1 cellular context compared by ENCODE assay signal in the genomic region with DNA sequence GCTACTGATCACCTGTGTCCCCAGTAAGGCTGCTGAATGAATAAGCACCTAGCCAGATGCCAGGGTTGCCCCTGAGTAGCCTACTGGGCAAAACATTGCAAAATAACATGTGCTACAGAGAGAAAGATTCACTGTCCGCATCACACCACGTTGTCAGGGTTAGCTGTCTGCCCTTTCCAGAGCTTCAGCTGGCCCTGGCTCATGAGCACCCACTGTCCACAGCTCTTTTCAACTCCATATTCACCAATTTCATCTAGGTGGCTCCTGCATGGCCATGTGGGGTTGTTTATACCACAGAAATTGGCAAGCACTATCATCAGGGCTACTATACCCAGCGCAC.
TF ChIP-seq lines count a peak whose summit lies in the region.

No MANE protein-coding gene starts in this region.

TF ChIP-seq in H1, 55 proteins besides CTCF, POLR2A, EP300 and RAD21:
- no peak for TF ChIP-seq FOSL1 (IDR thresholded peaks at IDR 0.05; ENCODE audit: insufficient read depth, low read depth, low read length)
- TF ChIP-seq PHF8 (conservative IDR thresholded peaks at IDR 0.05; ENCODE audit: low read depth, low read length): no peak
- TF ChIP-seq JUND (IDR thresholded peaks at IDR 0.05; ENCODE audit: low read length): no peak
- TF ChIP-seq ZNF274 (IDR thresholded peaks at IDR 0.05; ENCODE audit: borderline replicate concordance, extremely low read depth, low read length): no peak
- TF ChIP-seq RXRA (IDR thresholded peaks at IDR 0.05; ENCODE audit: insufficient read depth, low read depth, low read length): no peak
- no peak for TF ChIP-seq HDAC2 (IDR thresholded peaks at IDR 0.05; ENCODE audit: borderline replicate concordance in 1 of 2, low read depth in 2 of 2, low read length in 2 of 2)
- no peak for TF ChIP-seq POLR2AphosphoS5 (IDR thresholded peaks at IDR 0.05; ENCODE audit: low read depth, low read length)
- no peak for TF ChIP-seq YY1 (IDR thresholded peaks at IDR 0.05; ENCODE audit: low read depth, low read length)
- no peak for TF ChIP-seq BACH1 (IDR thresholded peaks at IDR 0.05; ENCODE audit: low read length)
- no peak for TF ChIP-seq SUZ12 (IDR thresholded peaks at IDR 0.05; ENCODE audit: low read length)
- TF ChIP-seq, protein P1, sequence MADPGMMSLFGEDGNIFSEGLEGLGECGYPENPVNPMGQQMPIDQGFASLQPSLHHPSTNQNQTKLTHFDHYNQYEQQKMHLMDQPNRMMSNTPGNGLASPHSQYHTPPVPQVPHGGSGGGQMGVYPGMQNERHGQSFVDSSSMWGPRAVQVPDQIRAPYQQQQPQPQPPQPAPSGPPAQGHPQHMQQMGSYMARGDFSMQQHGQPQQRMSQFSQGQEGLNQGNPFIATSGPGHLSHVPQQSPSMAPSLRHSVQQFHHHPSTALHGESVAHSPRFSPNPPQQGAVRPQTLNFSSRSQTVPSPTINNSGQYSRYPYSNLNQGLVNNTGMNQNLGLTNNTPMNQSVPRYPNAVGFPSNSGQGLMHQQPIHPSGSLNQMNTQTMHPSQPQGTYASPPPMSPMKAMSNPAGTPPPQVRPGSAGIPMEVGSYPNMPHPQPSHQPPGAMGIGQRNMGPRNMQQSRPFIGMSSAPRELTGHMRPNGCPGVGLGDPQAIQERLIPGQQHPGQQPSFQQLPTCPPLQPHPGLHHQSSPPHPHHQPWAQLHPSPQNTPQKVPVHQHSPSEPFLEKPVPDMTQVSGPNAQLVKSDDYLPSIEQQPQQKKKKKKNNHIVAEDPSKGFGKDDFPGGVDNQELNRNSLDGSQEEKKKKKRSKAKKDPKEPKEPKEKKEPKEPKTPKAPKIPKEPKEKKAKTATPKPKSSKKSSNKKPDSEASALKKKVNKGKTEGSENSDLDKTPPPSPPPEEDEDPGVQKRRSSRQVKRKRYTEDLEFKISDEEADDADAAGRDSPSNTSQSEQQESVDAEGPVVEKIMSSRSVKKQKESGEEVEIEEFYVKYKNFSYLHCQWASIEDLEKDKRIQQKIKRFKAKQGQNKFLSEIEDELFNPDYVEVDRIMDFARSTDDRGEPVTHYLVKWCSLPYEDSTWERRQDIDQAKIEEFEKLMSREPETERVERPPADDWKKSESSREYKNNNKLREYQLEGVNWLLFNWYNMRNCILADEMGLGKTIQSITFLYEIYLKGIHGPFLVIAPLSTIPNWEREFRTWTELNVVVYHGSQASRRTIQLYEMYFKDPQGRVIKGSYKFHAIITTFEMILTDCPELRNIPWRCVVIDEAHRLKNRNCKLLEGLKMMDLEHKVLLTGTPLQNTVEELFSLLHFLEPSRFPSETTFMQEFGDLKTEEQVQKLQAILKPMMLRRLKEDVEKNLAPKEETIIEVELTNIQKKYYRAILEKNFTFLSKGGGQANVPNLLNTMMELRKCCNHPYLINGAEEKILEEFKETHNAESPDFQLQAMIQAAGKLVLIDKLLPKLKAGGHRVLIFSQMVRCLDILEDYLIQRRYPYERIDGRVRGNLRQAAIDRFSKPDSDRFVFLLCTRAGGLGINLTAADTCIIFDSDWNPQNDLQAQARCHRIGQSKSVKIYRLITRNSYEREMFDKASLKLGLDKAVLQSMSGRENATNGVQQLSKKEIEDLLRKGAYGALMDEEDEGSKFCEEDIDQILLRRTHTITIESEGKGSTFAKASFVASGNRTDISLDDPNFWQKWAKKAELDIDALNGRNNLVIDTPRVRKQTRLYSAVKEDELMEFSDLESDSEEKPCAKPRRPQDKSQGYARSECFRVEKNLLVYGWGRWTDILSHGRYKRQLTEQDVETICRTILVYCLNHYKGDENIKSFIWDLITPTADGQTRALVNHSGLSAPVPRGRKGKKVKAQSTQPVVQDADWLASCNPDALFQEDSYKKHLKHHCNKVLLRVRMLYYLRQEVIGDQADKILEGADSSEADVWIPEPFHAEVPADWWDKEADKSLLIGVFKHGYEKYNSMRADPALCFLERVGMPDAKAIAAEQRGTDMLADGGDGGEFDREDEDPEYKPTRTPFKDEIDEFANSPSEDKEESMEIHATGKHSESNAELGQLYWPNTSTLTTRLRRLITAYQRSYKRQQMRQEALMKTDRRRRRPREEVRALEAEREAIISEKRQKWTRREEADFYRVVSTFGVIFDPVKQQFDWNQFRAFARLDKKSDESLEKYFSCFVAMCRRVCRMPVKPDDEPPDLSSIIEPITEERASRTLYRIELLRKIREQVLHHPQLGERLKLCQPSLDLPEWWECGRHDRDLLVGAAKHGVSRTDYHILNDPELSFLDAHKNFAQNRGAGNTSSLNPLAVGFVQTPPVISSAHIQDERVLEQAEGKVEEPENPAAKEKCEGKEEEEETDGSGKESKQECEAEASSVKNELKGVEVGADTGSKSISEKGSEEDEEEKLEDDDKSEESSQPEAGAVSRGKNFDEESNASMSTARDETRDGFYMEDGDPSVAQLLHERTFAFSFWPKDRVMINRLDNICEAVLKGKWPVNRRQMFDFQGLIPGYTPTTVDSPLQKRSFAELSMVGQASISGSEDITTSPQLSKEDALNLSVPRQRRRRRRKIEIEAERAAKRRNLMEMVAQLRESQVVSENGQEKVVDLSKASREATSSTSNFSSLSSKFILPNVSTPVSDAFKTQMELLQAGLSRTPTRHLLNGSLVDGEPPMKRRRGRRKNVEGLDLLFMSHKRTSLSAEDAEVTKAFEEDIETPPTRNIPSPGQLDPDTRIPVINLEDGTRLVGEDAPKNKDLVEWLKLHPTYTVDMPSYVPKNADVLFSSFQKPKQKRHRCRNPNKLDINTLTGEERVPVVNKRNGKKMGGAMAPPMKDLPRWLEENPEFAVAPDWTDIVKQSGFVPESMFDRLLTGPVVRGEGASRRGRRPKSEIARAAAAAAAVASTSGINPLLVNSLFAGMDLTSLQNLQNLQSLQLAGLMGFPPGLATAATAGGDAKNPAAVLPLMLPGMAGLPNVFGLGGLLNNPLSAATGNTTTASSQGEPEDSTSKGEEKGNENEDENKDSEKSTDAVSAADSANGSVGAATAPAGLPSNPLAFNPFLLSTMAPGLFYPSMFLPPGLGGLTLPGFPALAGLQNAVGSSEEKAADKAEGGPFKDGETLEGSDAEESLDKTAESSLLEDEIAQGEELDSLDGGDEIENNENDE (IDR thresholded peaks at IDR 0.05; ENCODE audit: insufficient replicate concordance, low read length): no peak
- no peak for TF ChIP-seq ASH2L (IDR thresholded peaks at IDR 0.05; ENCODE audit: low read length)
- no peak for TF ChIP-seq SP4 (IDR thresholded peaks at IDR 0.05; ENCODE audit: low read length)
- no peak for TF ChIP-seq CEBPB (IDR thresholded peaks at IDR 0.05; ENCODE audit: low read depth, low read length)
- TF ChIP-seq BRCA1 (IDR thresholded peaks at IDR 0.05; ENCODE audit: low read depth, low read length): no peak
- TF ChIP-seq SRF (IDR thresholded peaks at IDR 0.05; ENCODE audit: low read depth, low read length): no peak
TF ChIP-seq in H1: peak in this region for 0.
